In genomic region chr4:4824232-4824631, GRCh38 we compare ENCODE assay signal across 7 cellular contexts.
"Had no signal": no experiment of that assay in that cellular context is flagged by ENCODE, and none has a peak within 500 bp of the region (broad histone marks: within the 10 kb centered on the region; RNA-seq: fewer than 3 reads in every experiment).

No MANE protein-coding gene starts in this region.

- H3K9ac ChIP-seq: KMS-11 had no signal

- H3K4me2 ChIP-seq: KMS-11 had no signal

- H3K27ac ChIP-seq: HL-60, KMS-11 had no signal

- DNase-seq: IMR-90, KBM-7, KG1 had no signal

- ATAC-seq: K562 had no signal

- FAIRE-seq: HTR-8/SVneo, K562 had no signal

- H3K4me3 ChIP-seq: K562 had no signal
